ENCODE assay signal across 14 cellular contexts in genomic region chr3:43497905-43498365, GRCh38.
A peak's percentile ranks its signal among the peaks of the same experiment; 100 is the strongest.
DNase-seq lines count a peak whose midpoint lies in the region; ATAC-seq and TF ChIP-seq lines count a peak whose summit lies in the region.
"Had no signal": no experiment of that assay in that cellular context is flagged by ENCODE, and none has a peak within 500 bp of the region (broad histone marks: within the 10 kb centered on the region; RNA-seq: fewer than 3 reads in every experiment).

No MANE protein-coding gene starts in this region.

- no peaks in the 10 kb centered on the region for H4K20me1 ChIP-seq in fibroblast of lung (ENCODE audit: control insufficient read depth, extremely low read depth, insufficient read depth, low read length)

- H3K4me3 ChIP-seq in heart left ventricle, result no peak overlapping the region
- no peak overlapping the region for H3K4me3 ChIP-seq in fibroblast of lung (replicated peaks in 1 of 4; ENCODE audit: control extremely low read depth in 1 of 4, insufficient read depth in 1 of 4, low read depth in 3 of 4, low read length in 4 of 4)

- no peak overlapping the region for H2AFZ ChIP-seq in fibroblast of lung (ENCODE audit: low read length)

- no peak overlapping the region for H3K4me2 ChIP-seq in fibroblast of lung (ENCODE audit: extremely low read depth, insufficient read depth, low read length)

- no peaks in the 10 kb centered on the region for H3K79me2 ChIP-seq in fibroblast of lung (ENCODE audit: control insufficient read depth, insufficient read depth, low read length)

- H3K27ac ChIP-seq in heart left ventricle (peak overlapping the region in 6 of 12 donors; percentile 11 to 58 (median 50)), fibroblast of lung (ENCODE audit: insufficient read depth, low read length) (no peak overlapping the region)

- H3K9ac ChIP-seq in fibroblast of lung (ENCODE audit: insufficient read depth, low read length), result no peak overlapping the region

- H3K4me3 Mint-ChIP-seq in stimulated activated naive CD8-positive, alpha-beta T cell treated with anti-CD3 and anti-CD28 coated beads, Interleukin-15, Interleukin-2, amounts not matched to agents 100 ng/mL and 50 ng/mL, for 24 hours, result no peak overlapping the region
- H3K4me3 Mint-ChIP-seq: stimulated activated naive B cell treated with anti-CD40 and anti-IgM and Interleukin-4, amounts not matched to agents 10 μg/mL and 1 μg/mL and 100 μg/mL, for 72 hours had no signal

- H3K9me3 ChIP-seq in heart left ventricle (peaks cover 0 to 3% (median 0%) of the 10 kb centered on the region in 12 donors), fibroblast of lung (ENCODE audit: control insufficient read depth, insufficient read depth, low read depth, low read length) (no peaks in the 10 kb centered on the region)
- H3K9me3 ChIP-seq: BE2C had no signal

- peaks cover 0 to 44% (median 19%) of the 10 kb centered on the region in 12 donors for H3K4me1 ChIP-seq in heart left ventricle
- H3K4me1 ChIP-seq in fibroblast of lung (ENCODE audit: control insufficient read depth, extremely low read depth, insufficient read depth, low read length), result peaks cover 6% of the 10 kb centered on the region
- H3K4me1 ChIP-seq: BE2C had no signal

- H3K27ac Mint-ChIP-seq in stimulated activated naive CD8-positive, alpha-beta T cell treated with anti-CD3 and anti-CD28 coated beads, Interleukin-15, Interleukin-2, amounts not matched to agents 100 ng/mL and 50 ng/mL, for 24 hours, result peak overlapping the region; percentile 66
- H3K27ac Mint-ChIP-seq: stimulated activated naive B cell treated with anti-CD40 and anti-IgM and Interleukin-4, amounts not matched to agents 10 μg/mL and 1 μg/mL and 100 μg/mL, for 72 hours had no signal

- no peaks in the 10 kb centered on the region for H3K36me3 ChIP-seq in heart left ventricle
- no peaks in the 10 kb centered on the region for H3K36me3 ChIP-seq in fibroblast of lung (ENCODE audit: control insufficient read depth, insufficient read depth, low read length)
- H3K36me3 ChIP-seq: BE2C had no signal

- TF ChIP-seq POLR2A in heart left ventricle (IDR thresholded peaks at IDR 0.05), result no peak

- H3K27me3 Mint-ChIP-seq in stimulated activated naive CD8-positive, alpha-beta T cell treated with anti-CD3 and anti-CD28 coated beads, Interleukin-15, Interleukin-2, amounts not matched to agents 100 ng/mL and 50 ng/mL, for 24 hours, result no peaks in the 10 kb centered on the region
- H3K27me3 Mint-ChIP-seq: stimulated activated naive B cell treated with anti-CD40 and anti-IgM and Interleukin-4, amounts not matched to agents 10 μg/mL and 1 μg/mL and 100 μg/mL, for 72 hours had no signal

- TF ChIP-seq CTCF in heart left ventricle (IDR thresholded peaks at IDR 0.05), result no peak
- TF ChIP-seq CTCF in fibroblast of lung (conservative IDR thresholded peaks at IDR 0.05 in 1 of 2, IDR thresholded peaks at IDR 0.05 in 1 of 2; ENCODE audit: low read depth in 1 of 2, low read length in 2 of 2), result no peak

- H3K36me3 Mint-ChIP-seq in stimulated activated naive CD8-positive, alpha-beta T cell treated with anti-CD3 and anti-CD28 coated beads, Interleukin-15, Interleukin-2, amounts not matched to agents 100 ng/mL and 50 ng/mL, for 24 hours (ENCODE audit: low read depth), result no peaks in the 10 kb centered on the region

- DNase-seq in heart left ventricle, result no peak
- no peak for DNase-seq in left ventricle myocardium superior
- peak; percentile 68 for DNase-seq in SW480 (ENCODE audit: low spot score)
- DNase-seq in fibroblast of lung (ENCODE audit: low read depth in 2 of 2), result peak; percentile 38 to 84
- no peak for DNase-seq in NCI-H2029 treated with DMSO at 0.1 percent for 48 hours (lab: John Stamatoyannopoulos, UW)
- DNase-seq: BE2C; cerebellar nuclear complex; foreskin melanocyte; islet precursor cell; stimulated activated CD4-positive, alpha-beta T cell treated with anti-CD3 and anti-CD28 coated beads, Interleukin-4, amount 100 ng/mL, for 1 hour; stimulated activated naive B cell treated with anti-CD40 and anti-IgM and Interleukin-4, amounts not matched to agents 10 μg/mL and 1 μg/mL and 100 μg/mL, for 72 hours had no signal

- H3K4me1 Mint-ChIP-seq in stimulated activated naive CD8-positive, alpha-beta T cell treated with anti-CD3 and anti-CD28 coated beads, Interleukin-15, Interleukin-2, amounts not matched to agents 100 ng/mL and 50 ng/mL, for 24 hours (ENCODE audit: low read depth), result peaks cover 61% of the 10 kb centered on the region

- no peaks in the 10 kb centered on the region for H3K9me3 Mint-ChIP-seq in stimulated activated naive CD8-positive, alpha-beta T cell treated with anti-CD3 and anti-CD28 coated beads, Interleukin-15, Interleukin-2, amounts not matched to agents 100 ng/mL and 50 ng/mL, for 24 hours

- H3K27me3 ChIP-seq in heart left ventricle (no peaks in the 10 kb centered on the region), fibroblast of lung (ENCODE audit: control insufficient read depth, insufficient read depth, low read length) (no peaks in the 10 kb centered on the region)
- H3K27me3 ChIP-seq: BE2C had no signal

- ATAC-seq in heart left ventricle (peak in 3 of 4 donors; percentile 38 to 63 (median 41)), left ventricle myocardium superior (no peak), HG03565 (IDR thresholded peaks at IDR 0.05; ENCODE audit: unreplicated experiment) (no peak), HG02840 (IDR thresholded peaks at IDR 0.05; ENCODE audit: low FRiP score, unreplicated experiment) (no peak)
- ATAC-seq: stimulated activated naive B cell treated with anti-CD40 and anti-IgM and Interleukin-4, amounts not matched to agents 10 μg/mL and 1 μg/mL and 100 μg/mL, for 72 hours had no signal

- intact Hi-C loops in heart left ventricle (cut with DNase I), result loop anchor here in 3 of 10 donors (2.0 to 5.0 kb wide), 3 partner anchors 106 to 211 kb away; partner anchors contain the start of gene SNRK (in 1 of the 3)
- intact Hi-C loops in left ventricle myocardium superior (cut with micrococcal nuclease), result no loop called here

- 64 to 77% (median 68%) methylated on average over 1 of the region's 1 CpG for WGBS in heart left ventricle, 4 donors

Comparison
In these comparisons a context has a peak if more than half of its experiments do, and no peak if none do; other contexts are left out.
1. ATAC-seq: peak in heart left ventricle (3 of 4); none in left ventricle myocardium superior (single experiment), HG03565 (single experiment) and HG02840 (single experiment).
2. DNase-seq: peak in SW480 (single experiment) and fibroblast of lung (2 of 2); none in heart left ventricle (0 of 5), left ventricle myocardium superior (single experiment) and NCI-H2029 treated with DMSO at 0.1 percent for 48 hours (single experiment).